ENCODE assay signal across 9 cellular contexts in the genomic region with DNA sequence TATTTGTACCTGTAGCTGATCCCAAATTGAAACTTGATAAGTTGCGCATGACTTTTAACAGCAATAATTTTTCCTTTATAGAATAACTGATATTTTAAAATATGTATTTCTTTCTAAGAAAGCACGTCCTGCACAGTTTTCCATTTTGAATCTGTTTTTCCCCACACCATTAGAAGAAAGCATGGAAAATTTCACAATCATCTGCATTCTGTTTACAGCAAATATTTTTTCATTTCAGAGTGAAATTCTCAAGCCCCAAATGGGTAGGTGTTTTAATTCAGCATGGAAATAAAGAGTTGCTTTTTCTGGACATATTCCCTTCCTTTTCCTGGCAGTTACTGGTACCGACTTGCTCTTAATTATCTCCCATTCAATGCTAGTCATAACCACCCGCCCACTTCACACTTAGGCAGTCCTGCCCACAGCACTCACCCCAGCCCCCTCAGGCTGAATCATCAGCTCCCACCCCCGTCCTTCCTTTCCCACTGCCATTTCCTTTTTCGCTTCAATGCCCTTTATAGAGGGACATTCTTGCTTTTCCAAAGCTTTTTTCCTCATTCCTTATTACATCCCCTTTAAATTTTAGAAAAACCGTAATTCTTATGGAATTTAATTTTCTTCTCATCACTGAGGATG.
DNase-seq lines count a peak whose midpoint lies in the region; ATAC-seq lines count a peak whose summit lies in the region.
"Had no signal": no experiment of that assay in that cellular context is flagged by ENCODE, and none has a peak within 500 bp of the region (broad histone marks: within the 10 kb centered on the region; RNA-seq: fewer than 3 reads in every experiment).

No MANE protein-coding gene starts in this region.

- DNase-seq in NCI-H1417 (lab: John Stamatoyannopoulos, UW) (peak in 2 of 3 experiments; percentile 61 to 80), NCI-H1417 treated with DMSO at 0.1 percent for 48 hours (lab: John Stamatoyannopoulos, UW) (no peak), activated T-cell treated with anti-CD3 and anti-CD28 coated beads for 4 hours (peak; percentile 59), Right ventricle myocardium inferior (ENCODE audit: missing footprints) (no peak), mesenteric fat pad (ENCODE audit: low spot score) (no peak)
- DNase-seq in stimulated activated CD4-positive, alpha-beta T cell treated with anti-CD3 and anti-CD28 coated beads, Interleukin-15, amount 100 ng/mL, for 24 hours, result peak; percentile 75
- DNase-seq in stimulated activated naive B cell treated with anti-CD40 and anti-IgM and Interleukin-4, amounts not matched to agents 10 μg/mL and 1 μg/mL and 100 μg/mL, for 72 hours, result no peak

- peak; percentile 50 for ATAC-seq in Right ventricle myocardium inferior
- ATAC-seq in HG02623 (IDR thresholded peaks at IDR 0.05; ENCODE audit: unreplicated experiment), result no peak
- no peak for ATAC-seq in stimulated activated naive B cell treated with anti-CD40 and anti-IgM and Interleukin-4, amounts not matched to agents 10 μg/mL and 1 μg/mL and 100 μg/mL, for 72 hours (replicated peaks)

- peaks cover 7 to 21% of the 10 kb centered on the region in 2 donors for H3K4me1 Mint-ChIP-seq in stimulated activated naive B cell treated with anti-CD40 and anti-IgM and Interleukin-4, amounts not matched to agents 10 μg/mL and 1 μg/mL and 100 μg/mL, for 72 hours
- H3K4me1 Mint-ChIP-seq: B cell had no signal

- no peak overlapping the region for H3K27ac Mint-ChIP-seq in stimulated activated naive B cell treated with anti-CD40 and anti-IgM and Interleukin-4, amounts not matched to agents 10 μg/mL and 1 μg/mL and 100 μg/mL, for 72 hours
- H3K27ac Mint-ChIP-seq: B cell had no signal

- no peaks in the 10 kb centered on the region for H3K27me3 Mint-ChIP-seq in stimulated activated naive B cell treated with anti-CD40 and anti-IgM and Interleukin-4, amounts not matched to agents 10 μg/mL and 1 μg/mL and 100 μg/mL, for 72 hours
- H3K27me3 Mint-ChIP-seq: B cell had no signal

- H3K4me3 Mint-ChIP-seq in stimulated activated naive B cell treated with anti-CD40 and anti-IgM and Interleukin-4, amounts not matched to agents 10 μg/mL and 1 μg/mL and 100 μg/mL, for 72 hours, result no peak overlapping the region
- H3K4me3 Mint-ChIP-seq: B cell had no signal

- no peaks in the 10 kb centered on the region for H3K9me3 Mint-ChIP-seq in stimulated activated naive B cell treated with anti-CD40 and anti-IgM and Interleukin-4, amounts not matched to agents 10 μg/mL and 1 μg/mL and 100 μg/mL, for 72 hours

- no peaks in the 10 kb centered on the region for H3K36me3 Mint-ChIP-seq in stimulated activated naive B cell treated with anti-CD40 and anti-IgM and Interleukin-4, amounts not matched to agents 10 μg/mL and 1 μg/mL and 100 μg/mL, for 72 hours

- intact Hi-C loops in Right ventricle myocardium inferior (cut with DNase I), result no loop called here

Comparison
In these comparisons a context has a peak if more than half of its experiments do, and no peak if none do; other contexts are left out.
1. DNase-seq: peak in NCI-H1417 (2 of 3), activated T-cell treated with anti-CD3 and anti-CD28 coated beads for 4 hours (single experiment) and stimulated activated CD4-positive, alpha-beta T cell treated with anti-CD3 and anti-CD28 coated beads, Interleukin-15, amount 100 ng/mL, for 24 hours (single experiment); none in NCI-H1417 treated with DMSO at 0.1 percent for 48 hours (single experiment), Right ventricle myocardium inferior (single experiment), mesenteric fat pad (single experiment) and stimulated activated naive B cell treated with anti-CD40 and anti-IgM and Interleukin-4, amounts not matched to agents 10 μg/mL and 1 μg/mL and 100 μg/mL, for 72 hours (single experiment).